ENCODE assay signal across 8 cellular contexts in the genomic region with DNA sequence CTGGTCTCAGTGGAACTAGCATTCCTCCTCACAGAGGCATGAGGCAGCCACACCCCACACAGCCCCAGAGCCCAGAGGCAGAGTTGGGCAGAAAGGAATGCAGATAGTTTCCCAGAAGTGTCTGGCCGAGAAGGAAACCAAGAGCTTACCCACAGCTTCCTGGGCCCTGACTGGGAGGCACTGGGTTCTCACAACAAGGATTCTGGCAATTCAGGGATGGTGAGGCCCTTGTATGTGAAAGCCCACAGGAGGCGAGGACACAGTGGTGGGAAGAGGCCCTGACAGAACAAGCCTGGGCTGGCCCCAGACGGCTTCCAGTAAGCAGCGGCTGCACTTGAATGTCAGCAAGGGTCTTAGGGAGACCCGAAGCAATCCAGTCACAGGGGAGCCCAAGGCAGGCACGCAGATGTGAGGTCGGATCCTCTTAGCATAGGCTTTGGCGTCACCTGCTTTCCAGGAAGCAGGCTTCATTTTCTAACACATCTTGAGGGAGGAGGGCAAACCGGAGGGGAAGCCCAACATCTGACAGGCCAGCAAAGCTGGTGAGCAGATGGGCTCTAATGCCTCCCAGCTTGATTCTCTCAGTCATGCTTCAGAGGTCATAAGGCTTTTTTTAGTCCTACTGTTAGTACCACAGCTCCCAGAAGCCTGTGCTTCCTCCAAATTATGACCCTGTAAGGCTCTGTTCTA.
DNase-seq lines count a peak whose midpoint lies in the region; ATAC-seq lines count a peak whose summit lies in the region.

No MANE protein-coding gene starts in this region.

- in situ Hi-C loops in T47D (cut with HindIII; ENCODE audit: low pct_unique_long_range_greater_than_20kb, low sequenced_read_pairs) = no loop called here
- in situ Hi-C loops in HAP-1 (cut with MboI; ENCODE audit: low sequenced_read_pairs) = no loop called here

- H3K14ac ChIP-seq in mesenchymal stem cell (ENCODE audit: low read length in 2 of 2) = no peak overlapping the region

- no peak overlapping the region for H2BK15ac ChIP-seq in mesenchymal stem cell (ENCODE audit: low read depth, poor library complexity, severe bottlenecking)

- H3K23ac ChIP-seq in mesenchymal stem cell (ENCODE audit: low read length in 2 of 2) = peak overlapping the region in 1 of 2 experiments; percentile 60

- peak overlapping the region; percentile 60 to 94 for H3K18ac ChIP-seq in mesenchymal stem cell (ENCODE audit: low read depth in 1 of 2, low read length in 2 of 2)

- peaks cover 24% of the 10 kb centered on the region for H3K79me1 ChIP-seq in mesenchymal stem cell (replicated peaks; ENCODE audit: low read length, poor library complexity, severe bottlenecking)

- DNase-seq in stimulated activated CD4-positive, alpha-beta T cell treated with anti-CD3 and anti-CD28 coated beads, Interleukin-15, amount 100 ng/mL, for 24 hours = peak; percentile 5
- no peak for DNase-seq in stimulated activated CD4-positive, alpha-beta T cell treated with anti-CD3 and anti-CD28 coated beads, Interleukin-2, amount 100 ng/mL, for 24 hours
- DNase-seq in NCI-H2227 treated with DMSO at 0.1 percent for 48 hours (lab: John Stamatoyannopoulos, UW) (peak; percentile 26), T47D (ENCODE audit: low read depth in 1 of 2, low spot score in 1 of 2) (peak; percentile 41 to 55), mesenchymal stem cell (peak; percentile 86), HAP-1 (ENCODE audit: low spot score in 2 of 2) (no peak)
- no peak for DNase-seq in effector CD8-positive, alpha-beta T cell (lab: John Stamatoyannopoulos, UW)

- peaks cover 22% of the 10 kb centered on the region for H3K4me1 ChIP-seq in mesenchymal stem cell (ENCODE audit: control insufficient read depth, insufficient read depth, low read depth, low read length)
- peaks cover 11% of the 10 kb centered on the region for H3K4me1 ChIP-seq in HAP-1

- no peak overlapping the region for H2BK120ac ChIP-seq in mesenchymal stem cell (ENCODE audit: low read depth, low read length)

- H3K27me3 ChIP-seq in mesenchymal stem cell (ENCODE audit: control insufficient read depth in 1 of 2, insufficient read depth in 1 of 2, low read length in 2 of 2) (no peaks in the 10 kb centered on the region), HAP-1 (ENCODE audit: low read depth) (no peaks in the 10 kb centered on the region)

- no peak overlapping the region for H2AFZ ChIP-seq in mesenchymal stem cell (ENCODE audit: low read depth, low read length)

- H3K36me3 ChIP-seq in mesenchymal stem cell (ENCODE audit: control insufficient read depth in 1 of 2, insufficient read depth in 2 of 2, low read depth in 1 of 2, low read length in 2 of 2) = peaks cover 13 to 19% of the 10 kb centered on the region in 2 experiments
- H3K36me3 ChIP-seq in HAP-1 (replicated peaks) = no peaks in the 10 kb centered on the region; the same call in 1 of the 2 replicates

- H4K91ac ChIP-seq in mesenchymal stem cell (ENCODE audit: low read length) = peak overlapping the region; percentile 74

- peak; percentile 71 for ATAC-seq in HG02678 (IDR thresholded peaks at IDR 0.05; ENCODE audit: unreplicated experiment)

- H3K27ac ChIP-seq in mesenchymal stem cell (ENCODE audit: low read length, poor library complexity, severe bottlenecking) = peak overlapping the region; percentile 93

- H2AK5ac ChIP-seq in mesenchymal stem cell (ENCODE audit: low read length, severe bottlenecking) = peak overlapping the region; percentile 54

- H2BK12ac ChIP-seq in mesenchymal stem cell (ENCODE audit: low read length in 2 of 2) = peak overlapping the region; percentile 35 to 92

- H3K9me3 ChIP-seq in mesenchymal stem cell (ENCODE audit: control insufficient read depth, low read length) (no peaks in the 10 kb centered on the region), HAP-1 (no peaks in the 10 kb centered on the region)

- H3K4me2 ChIP-seq in mesenchymal stem cell (ENCODE audit: low read length, poor library complexity, severe bottlenecking) = no peak overlapping the region

- H3K9ac ChIP-seq in mesenchymal stem cell (ENCODE audit: low read length) = peak overlapping the region; percentile 65

- H2BK5ac ChIP-seq in mesenchymal stem cell (ENCODE audit: low read depth, low read length, poor library complexity, severe bottlenecking) = peak overlapping the region; percentile 95

- peak overlapping the region; percentile 73 for H4K8ac ChIP-seq in mesenchymal stem cell (ENCODE audit: low read length)

- peak overlapping the region; percentile 62 to 84 for H3K4ac ChIP-seq in mesenchymal stem cell (ENCODE audit: low read depth in 1 of 2, low read length in 2 of 2)

- 33% methylated on average over 9 of the region's 9 CpGs for WGBS in mesenchymal stem cell

- H3K4me3 ChIP-seq in mesenchymal stem cell (ENCODE audit: insufficient read depth in 1 of 2, low read depth in 1 of 2, low read length in 2 of 2) (no peak overlapping the region), HAP-1 (no peak overlapping the region)

Comparison
In these comparisons a context has a peak if more than half of its experiments do, and no peak if none do; other contexts are left out.
1. DNase-seq: peak in stimulated activated CD4-positive, alpha-beta T cell treated with anti-CD3 and anti-CD28 coated beads, Interleukin-15, amount 100 ng/mL, for 24 hours (single experiment), NCI-H2227 treated with DMSO at 0.1 percent for 48 hours (single experiment), T47D (2 of 2) and mesenchymal stem cell (single experiment); none in stimulated activated CD4-positive, alpha-beta T cell treated with anti-CD3 and anti-CD28 coated beads, Interleukin-2, amount 100 ng/mL, for 24 hours (0 of 2), HAP-1 (0 of 2) and effector CD8-positive, alpha-beta T cell (single experiment).